ENCODE assay signal across 39 cellular contexts in genomic region chr19:55993492-55993891, GRCh38. TPM values are rescaled to one million over a fixed set of nuclear protein-coding genes. Genes with fewer than 3 reads are reported as not detected.
"Had no signal": no experiment of that assay in that cellular context is flagged by ENCODE, and none has a peak within 500 bp of the region (broad histone marks: within the 10 kb centered on the region; RNA-seq: fewer than 3 reads in every experiment).

No MANE protein-coding gene starts in this region.

- H3K36me3 ChIP-seq: ascending aorta, cardiac muscle cell had no signal

- H3K27ac Mint-ChIP-seq: activated B cell treated with CpG ODN at 0.5 μM for 24 hours; activated CD4-positive, alpha-beta memory T cell treated with anti-CD3 and anti-CD28 coated beads for 36 hours; activated CD4-positive, alpha-beta T cell treated with anti-CD3 and anti-CD28 coated beads, Interleukin-2, amount 10 ng/mL, durations not matched to agents 24 days and 14 days; activated CD8-positive, alpha-beta T cell treated with anti-CD3 and anti-CD28 coated beads for 36 hours; activated naive CD4-positive, alpha-beta T cell treated with anti-CD3 and anti-CD28 coated beads, Interleukin-2, amount 10 ng/mL, durations not matched to agents 7 days and 5 days; activated naive CD4-positive, alpha-beta T cell treated with anti-CD3 and anti-CD28 coated beads, Interleukin-2, amount 50 U/mL, for 24 hours; activated naive CD8-positive, alpha-beta T cell; activated naive CD8-positive, alpha-beta T cell treated with anti-CD3 and anti-CD28 coated beads, Interleukin-2, amount 10 ng/mL, durations not matched to agents 7 days and 5 days; activated naive CD8-positive, alpha-beta T cell treated with anti-CD3 and anti-CD28 coated beads, Interleukin-2, amount 50 U/mL, for 24 hours; activated T-cell treated with anti-CD3 and anti-CD28 coated beads, Interleukin-2, amount 50 U/mL, for 24 hours; activated T-helper 2 cell treated with anti-CD3 and anti-CD28 coated beads, Interferon-gamma antibody, Interleukin-2, Interleukin-4, amounts not matched to agents 10 μg/mL and 5 μg/mL and 100 μg/mL, durations not matched to agents 14 hours and 24 hours and 36 hours; brain; T-helper 1 cell treated with Interleukin-12 subunit alpha and Interleukin-12 subunit beta and Interleukin-4 antibody, amounts not matched to agents 30 μg/mL and 1 μg/mL, for 36 hours; T-helper 2 cell treated with Interferon-gamma antibody and Interleukin-4, amounts not matched to agents 5 μg/mL and 100 μg/mL, for 36 hours had no signal

- FAIRE-seq: bronchial epithelial cell, TTC549 had no signal

- DNase-seq: activated B cell treated with CpG ODN at 0.5 μM for 24 hours; activated CD4-positive, alpha-beta memory T cell treated with anti-CD3 and anti-CD28 coated beads for 36 hours; activated CD4-positive, alpha-beta T cell treated with anti-CD3 and anti-CD28 coated beads for 4 hours; activated CD4-positive, alpha-beta T cell treated with anti-CD3 and anti-CD28 coated beads, Interleukin-2, amount 10 ng/mL, durations not matched to agents 24 days and 14 days; activated CD4-positive, alpha-beta T cell treated with anti-CD3 and anti-CD28 coated beads, Interleukin-2, amount 50 U/mL, for 1 hour; activated CD4-positive, alpha-beta T cell treated with anti-CD3 and anti-CD28 coated beads, Interleukin-2, amount 50 U/mL, for 4 hours; activated CD4-positive, CD25-positive, alpha-beta regulatory T cell treated with anti-CD3 and anti-CD28 coated beads, Interleukin-2, amount 50 U/mL, for 72 hours; activated CD8-positive, alpha-beta memory T cell treated with anti-CD3 and anti-CD28 coated beads, Interleukin-2, amount 50 U/mL, for 48 hours; activated CD8-positive, alpha-beta T cell treated with anti-CD3 and anti-CD28 coated beads for 36 hours; activated effector memory CD4-positive, alpha-beta T cell treated with Interleukin-2 at 50 U/mL for 16 hours; activated gamma-delta T cell; activated naive CD4-positive, alpha-beta T cell treated with anti-CD3 and anti-CD28 coated beads, Interleukin-2, amount 10 ng/mL, durations not matched to agents 7 days and 5 days; activated naive CD4-positive, alpha-beta T cell treated with Interleukin-2 at 50 U/mL for 16 hours; activated naive CD8-positive, alpha-beta T cell treated with anti-CD3 and anti-CD28 coated beads, Interleukin-2, amount 10 ng/mL, durations not matched to agents 7 days and 5 days; activated naive CD8-positive, alpha-beta T cell treated with anti-CD3 and anti-CD28 coated beads, Interleukin-2, amount 50 U/mL, for 24 hours; activated T-cell treated with anti-CD3 and anti-CD28 coated beads, Interleukin-2, amount 50 U/mL, for 24 hours; activated T-cell treated with anti-CD3 and anti-CD28 coated beads, Interleukin-2, amount 50 U/mL, for 48 hours; amygdala; anterior cingulate cortex; caudate nucleus; cerebellar nuclear complex; T-helper 1 cell; T-helper 2 cell; T-helper 9 cell had no signal

- H3K36me3 Mint-ChIP-seq: activated CD4-positive, alpha-beta memory T cell treated with anti-CD3 and anti-CD28 coated beads for 36 hours; activated naive CD4-positive, alpha-beta T cell treated with anti-CD3 and anti-CD28 coated beads, Interleukin-2, amount 10 ng/mL, durations not matched to agents 7 days and 5 days; activated naive CD8-positive, alpha-beta T cell treated with anti-CD3 and anti-CD28 coated beads, Interleukin-2, amount 10 ng/mL, durations not matched to agents 7 days and 5 days; brain had no signal

- H3K27me3 Mint-ChIP-seq: activated B cell treated with CpG ODN at 0.5 μM for 24 hours; activated CD4-positive, alpha-beta T cell treated with anti-CD3 and anti-CD28 coated beads, Interleukin-2, amount 10 ng/mL, durations not matched to agents 24 days and 14 days; activated naive CD4-positive, alpha-beta T cell treated with anti-CD3 and anti-CD28 coated beads, Interleukin-2, amount 10 ng/mL, durations not matched to agents 7 days and 5 days; activated naive CD4-positive, alpha-beta T cell treated with anti-CD3 and anti-CD28 coated beads, Interleukin-2, amount 50 U/mL, for 24 hours; activated naive CD8-positive, alpha-beta T cell treated with anti-CD3 and anti-CD28 coated beads, Interleukin-2, amount 10 ng/mL, durations not matched to agents 7 days and 5 days; activated naive CD8-positive, alpha-beta T cell treated with anti-CD3 and anti-CD28 coated beads, Interleukin-2, amount 50 U/mL, for 24 hours; activated T-cell treated with anti-CD3 and anti-CD28 coated beads, Interleukin-2, amount 50 U/mL, for 24 hours; central memory CD8-positive, alpha-beta T cell had no signal

- H3K27me3 ChIP-seq: ascending aorta, cardiac muscle cell had no signal

- H3K4me3 ChIP-seq: ascending aorta, cardiac muscle cell had no signal

- H3K4me3 Mint-ChIP-seq: activated B cell treated with CpG ODN at 0.5 μM for 24 hours; activated CD4-positive, alpha-beta memory T cell treated with anti-CD3 and anti-CD28 coated beads for 36 hours; activated CD4-positive, alpha-beta T cell treated with anti-CD3 and anti-CD28 coated beads, Interleukin-2, amount 10 ng/mL, durations not matched to agents 24 days and 14 days; activated CD8-positive, alpha-beta T cell treated with anti-CD3 and anti-CD28 coated beads for 36 hours; activated naive CD4-positive, alpha-beta T cell treated with anti-CD3 and anti-CD28 coated beads, Interleukin-2, amount 10 ng/mL, durations not matched to agents 7 days and 5 days; activated naive CD4-positive, alpha-beta T cell treated with anti-CD3 and anti-CD28 coated beads, Interleukin-2, amount 50 U/mL, for 24 hours; activated naive CD8-positive, alpha-beta T cell; activated naive CD8-positive, alpha-beta T cell treated with anti-CD3 and anti-CD28 coated beads, Interleukin-2, amount 10 ng/mL, durations not matched to agents 7 days and 5 days; activated naive CD8-positive, alpha-beta T cell treated with anti-CD3 and anti-CD28 coated beads, Interleukin-2, amount 50 U/mL, for 24 hours; activated T-cell treated with anti-CD3 and anti-CD28 coated beads, Interleukin-2, amount 50 U/mL, for 24 hours; brain; central memory CD8-positive, alpha-beta T cell; T-helper 1 cell treated with Interleukin-12 subunit alpha and Interleukin-12 subunit beta and Interleukin-4 antibody, amounts not matched to agents 30 μg/mL and 1 μg/mL, for 36 hours; T-helper 2 cell treated with Interferon-gamma antibody and Interleukin-4, amounts not matched to agents 5 μg/mL and 100 μg/mL, for 36 hours had no signal

- ATAC-seq: activated CD8-positive, alpha-beta T cell treated with anti-CD3 and anti-CD28 coated beads for 36 hours; activated naive CD8-positive, alpha-beta T cell treated with anti-CD3 and anti-CD28 coated beads, Interleukin-2, amount 50 U/mL, for 24 hours had no signal

- H3K27ac ChIP-seq: ascending aorta, cardiac muscle cell, VCaP had no signal

- H3K4me1 ChIP-seq: ascending aorta had no signal

- H3K4me1 Mint-ChIP-seq: activated B cell treated with CpG ODN at 0.5 μM for 24 hours; activated CD4-positive, alpha-beta T cell treated with anti-CD3 and anti-CD28 coated beads, Interleukin-2, amount 10 ng/mL, durations not matched to agents 24 days and 14 days; activated naive CD4-positive, alpha-beta T cell treated with anti-CD3 and anti-CD28 coated beads, Interleukin-2, amount 10 ng/mL, durations not matched to agents 7 days and 5 days; activated naive CD4-positive, alpha-beta T cell treated with anti-CD3 and anti-CD28 coated beads, Interleukin-2, amount 50 U/mL, for 24 hours; activated naive CD8-positive, alpha-beta T cell treated with anti-CD3 and anti-CD28 coated beads, Interleukin-2, amount 10 ng/mL, durations not matched to agents 7 days and 5 days; activated naive CD8-positive, alpha-beta T cell treated with anti-CD3 and anti-CD28 coated beads, Interleukin-2, amount 50 U/mL, for 24 hours; brain; central memory CD8-positive, alpha-beta T cell had no signal

RNA-seq across cellular contexts. Expression of gene NLRP5, which starts 6.9 kb away (rescaled TPM):
- total RNA-seq: activated B cell treated with CpG ODN at 0.5 μM for 24 hours; activated CD4-positive, alpha-beta memory T cell treated with anti-CD3 and anti-CD28 coated beads for 36 hours; activated CD4-positive, alpha-beta T cell treated with anti-CD3 and anti-CD28 coated beads, Interleukin-2, amount 10 ng/mL, durations not matched to agents 24 days and 14 days; activated CD8-positive, alpha-beta memory T cell treated with anti-CD3 and anti-CD28 coated beads for 36 hours; activated CD8-positive, alpha-beta T cell treated with anti-CD3 and anti-CD28 coated beads for 36 hours; activated naive CD8-positive, alpha-beta T cell treated with anti-CD3 and anti-CD28 coated beads, Interleukin-2, amount 10 ng/mL, durations not matched to agents 7 days and 5 days; activated T-helper 2 cell treated with anti-CD3 and anti-CD28 coated beads, Interferon-gamma antibody, Interleukin-2, Interleukin-4, amounts not matched to agents 10 μg/mL and 5 μg/mL and 100 μg/mL, durations not matched to agents 14 hours and 24 hours and 36 hours; ascending aorta; bronchial epithelial cell; cardiac muscle cell; chondrocyte had no signal
- polyA plus RNA-seq: adipose tissue, cardiac muscle cell had no signal

RNA-seq across cellular contexts. Expression of gene NLRP8, which starts 45.9 kb away (rescaled TPM):
- total RNA-seq: activated B cell treated with CpG ODN at 0.5 μM for 24 hours; activated CD4-positive, alpha-beta memory T cell treated with anti-CD3 and anti-CD28 coated beads for 36 hours; activated CD4-positive, alpha-beta T cell treated with anti-CD3 and anti-CD28 coated beads, Interleukin-2, amount 10 ng/mL, durations not matched to agents 24 days and 14 days; activated CD8-positive, alpha-beta memory T cell treated with anti-CD3 and anti-CD28 coated beads for 36 hours; activated CD8-positive, alpha-beta T cell treated with anti-CD3 and anti-CD28 coated beads for 36 hours; activated naive CD8-positive, alpha-beta T cell treated with anti-CD3 and anti-CD28 coated beads, Interleukin-2, amount 10 ng/mL, durations not matched to agents 7 days and 5 days; activated T-helper 2 cell treated with anti-CD3 and anti-CD28 coated beads, Interferon-gamma antibody, Interleukin-2, Interleukin-4, amounts not matched to agents 10 μg/mL and 5 μg/mL and 100 μg/mL, durations not matched to agents 14 hours and 24 hours and 36 hours; ascending aorta; bronchial epithelial cell; cardiac muscle cell; chondrocyte had no signal
- polyA plus RNA-seq: adipose tissue, cardiac muscle cell had no signal
